ENCODE assay signal across 29 cellular contexts in genomic region chr22:49931863-49932262, GRCh38. TPM values are rescaled to one million over a fixed set of nuclear protein-coding genes. Genes with fewer than 3 reads are reported as not detected.
DNase-seq lines count a peak whose midpoint lies in the region; ATAC-seq, FAIRE-seq and TF ChIP-seq lines count a peak whose summit lies in the region.
"Had no signal": no experiment of that assay in that cellular context is flagged by ENCODE, and none has a peak within 500 bp of the region (broad histone marks: within the 10 kb centered on the region; RNA-seq: fewer than 3 reads in every experiment).

No MANE protein-coding gene starts in this region.

- TF ChIP-seq CTCF in CD14-positive monocyte (IDR thresholded peaks at IDR 0.05) (no peak), Loucy (conservative IDR thresholded peaks at IDR 0.05; ENCODE audit: low read length) (no peak), endothelial cell of umbilical vein (IDR thresholded peaks at IDR 0.05; ENCODE audit: extremely low read depth in 1 of 2, insufficient read depth in 1 of 2, low read depth in 1 of 2, low read length in 2 of 2) (no peak), A673 (conservative IDR thresholded peaks at IDR 0.05; ENCODE audit: low read depth, low read length) (no peak), type B pancreatic cell (conservative IDR thresholded peaks at IDR 0.05) (no peak), glutamatergic neuron (IDR thresholded peaks at IDR 0.05; ENCODE audit: partially characterized antibody, unreplicated experiment) (no peak)

- H3K36me3 Mint-ChIP-seq in CD14-positive monocyte: peaks cover 8 to 13% of the 10 kb centered on the region in 2 donors
- peaks cover 13 to 24% of the 10 kb centered on the region in 2 donors for H3K36me3 Mint-ChIP-seq in stimulated activated naive B cell treated with anti-CD40 and anti-IgM and Interleukin-4, amounts not matched to agents 10 μg/mL and 1 μg/mL and 100 μg/mL, for 72 hours
- H3K36me3 Mint-ChIP-seq in type B pancreatic cell: no peaks in the 10 kb centered on the region
- no peaks in the 10 kb centered on the region for H3K36me3 Mint-ChIP-seq in glutamatergic neuron (ENCODE audit: unreplicated experiment)
- H3K36me3 Mint-ChIP-seq: mesothelial cell of epicardium, natural killer cell had no signal

- no peak for FAIRE-seq in endothelial cell of umbilical vein (lab: Jason Lieb, UNC)
- FAIRE-seq: H54, RCC 7860 had no signal

- intact Hi-C loops in CD14-positive monocyte (cut with micrococcal nuclease): loop anchor here (2.0 to 10.0 kb wide), 3 partner anchors 61 to 603 kb away; partner anchors contain the start of gene TYMP (in 1 of the 2)
- intact Hi-C loops in endothelial cell of umbilical vein (cut with micrococcal nuclease): loop anchor here (1.0 kb wide), 6 partner anchors 30 to 277 kb away; no protein-coding TSS in a partner anchor
- intact Hi-C loops in A673 (cut with micrococcal nuclease; ENCODE audit: unreplicated experiment): loop anchor here (5.0 kb wide), 3 partner anchors 45 to 275 kb away; no protein-coding TSS in a partner anchor

- H3K4me3 Mint-ChIP-seq in CD14-positive monocyte: no peak overlapping the region
- H3K4me3 Mint-ChIP-seq in stimulated activated naive B cell treated with anti-CD40 and anti-IgM and Interleukin-4, amounts not matched to agents 10 μg/mL and 1 μg/mL and 100 μg/mL, for 72 hours: peak overlapping the region; percentile 53 to 64
- no peak overlapping the region for H3K4me3 Mint-ChIP-seq in type B pancreatic cell
- H3K4me3 Mint-ChIP-seq in glutamatergic neuron (ENCODE audit: unreplicated experiment): no peak overlapping the region
- H3K4me3 Mint-ChIP-seq: mesothelial cell of epicardium, natural killer cell had no signal

- H3K4me3 ChIP-seq in Loucy (ENCODE audit: low read length, poor library complexity, severe bottlenecking) (no peak overlapping the region), endothelial cell of umbilical vein (replicated peaks in 1 of 3; ENCODE audit: insufficient read depth in 1 of 3, low read depth in 1 of 3, low read length in 3 of 3) (no peak overlapping the region), A673 (ENCODE audit: low read depth, low read length, poor library complexity, severe bottlenecking) (no peak overlapping the region)
- H3K4me3 ChIP-seq: ascending aorta, smooth muscle cell, tibial artery had no signal

- CTCF ChIA-PET in endothelial cell of umbilical vein (lab: Charles Lee) (interaction anchor here (1.1 to 2.7 kb wide), 3 partner anchors 62 to 99 kb away, joined by 3 to 174 read pairs (median 19); no protein-coding TSS in a partner anchor), A673 (lab: Charles Lee) (interaction anchor here (0.7 to 0.9 kb wide), 2 partner anchors 31 to 99 kb away, joined by 3 read pairs; no protein-coding TSS in a partner anchor)

- H3K4me1 Mint-ChIP-seq in CD14-positive monocyte: peaks cover 36% of the 10 kb centered on the region
- peaks cover 52 to 69% of the 10 kb centered on the region in 2 donors for H3K4me1 Mint-ChIP-seq in stimulated activated naive B cell treated with anti-CD40 and anti-IgM and Interleukin-4, amounts not matched to agents 10 μg/mL and 1 μg/mL and 100 μg/mL, for 72 hours
- H3K4me1 Mint-ChIP-seq in type B pancreatic cell (ENCODE audit: unreplicated experiment): peaks cover 10% of the 10 kb centered on the region
- peaks cover 12% of the 10 kb centered on the region for H3K4me1 Mint-ChIP-seq in glutamatergic neuron (ENCODE audit: low read depth, unreplicated experiment)

- H3K79me2 ChIP-seq in Loucy (ENCODE audit: insufficient read depth, low read length) (no peaks in the 10 kb centered on the region), endothelial cell of umbilical vein (ENCODE audit: control insufficient read depth, insufficient read depth, low read length) (no peaks in the 10 kb centered on the region)

- no peak for ATAC-seq in stimulated activated naive B cell treated with anti-CD40 and anti-IgM and Interleukin-4, amounts not matched to agents 10 μg/mL and 1 μg/mL and 100 μg/mL, for 72 hours (replicated peaks)
- ATAC-seq: activated naive CD4-positive, alpha-beta T cell treated with anti-CD3 and anti-CD28 coated beads, Interleukin-2, amount 50 U/mL, for 72 hours; left colon; natural killer cell; T-helper 17 cell had no signal

- H3K9me2 ChIP-seq in Loucy (replicated peaks; ENCODE audit: low read depth, low read length): no peaks in the 10 kb centered on the region

- H3K36me3 ChIP-seq in Loucy (ENCODE audit: insufficient read depth, low read length) (no peaks in the 10 kb centered on the region), endothelial cell of umbilical vein (ENCODE audit: control insufficient read depth in 2 of 2, extremely low read depth in 1 of 2, insufficient read depth in 2 of 2, low read length in 2 of 2) (no peaks in the 10 kb centered on the region), A673 (ENCODE audit: insufficient read depth, low read length, poor library complexity, severe bottlenecking) (no peaks in the 10 kb centered on the region)
- H3K36me3 ChIP-seq: tibial artery had no signal

- H3F3A ChIP-seq in Loucy (ENCODE audit: low read depth): peaks cover 10% of the 10 kb centered on the region; the same call in 1 of the 2 replicates

- no peak for DNase-seq in CD14-positive monocyte (ENCODE audit: low spot score)
- no peak for DNase-seq in endothelial cell of umbilical vein (ENCODE audit: low read depth, low spot score)
- no peak for DNase-seq in stimulated activated naive B cell treated with anti-CD40 and anti-IgM and Interleukin-4, amounts not matched to agents 10 μg/mL and 1 μg/mL and 100 μg/mL, for 72 hours
- DNase-seq in A673 (ENCODE audit: low spot score): no peak
- DNase-seq in type B pancreatic cell (ENCODE audit: extremely low spot score, unreplicated experiment): no peak
- no peak for DNase-seq in glutamatergic neuron
- no peak for DNase-seq in DMS153 treated with DMSO at 0.1 percent for 48 hours (lab: John Stamatoyannopoulos, UW; ENCODE audit: unreplicated experiment)
- DNase-seq: activated CD4-positive, alpha-beta T cell treated with anti-CD3 and anti-CD28 coated beads for 4 hours; caudate nucleus; COR-L47; DMS79; head of caudate nucleus; natural killer cell; NCI-H1048; NCI-H1694 treated with DMSO at 0.1 percent for 48 hours; NCI-H2171 treated with DMSO at 0.1 percent for 48 hours; NCI-H524 treated with DMSO at 0.1 percent for 48 hours; stimulated activated CD4-positive, alpha-beta T cell treated with anti-CD3 and anti-CD28 coated beads, Interleukin-4, amount 100 ng/mL, for 1 hour; stimulated activated naive CD4-positive, alpha-beta T cell treated with Interleukin-2 at 50 U/mL for 16 hours; T-helper 17 cell; tibial artery had no signal

- H4K20me1 ChIP-seq in Loucy (ENCODE audit: insufficient read depth, low read length, poor library complexity, severe bottlenecking) (no peaks in the 10 kb centered on the region), endothelial cell of umbilical vein (replicated peaks; ENCODE audit: control insufficient read depth, extremely low read depth, insufficient read depth, low read length) (no peaks in the 10 kb centered on the region)

- BruUV-seq in endothelial cell of umbilical vein (replicated peaks; lab: Mats Ljungman, UMichigan) (no TSS peak), A673 (replicated peaks; lab: Mats Ljungman, UMichigan) (no TSS peak)

- H3K9me3 ChIP-seq in Loucy (ENCODE audit: insufficient read depth, low read depth, low read length): no peaks in the 10 kb centered on the region
- H3K9me3 ChIP-seq in endothelial cell of umbilical vein (replicated peaks; ENCODE audit: control insufficient read depth, insufficient read depth, low read length): no peaks in the 10 kb centered on the region
- no peaks in the 10 kb centered on the region for H3K9me3 ChIP-seq in A673 (ENCODE audit: low read depth, low read length, poor library complexity, severe bottlenecking)
- H3K9me3 ChIP-seq: ascending aorta, tibial artery had no signal

- H3K9ac ChIP-seq in Loucy (ENCODE audit: low read depth, low read length, poor library complexity, severe bottlenecking): peak overlapping the region; percentile 43
- no peak overlapping the region for H3K9ac ChIP-seq in endothelial cell of umbilical vein (replicated peaks; ENCODE audit: extremely low read depth, insufficient read depth, low read length)

- no peak for TF ChIP-seq POLR2A in endothelial cell of umbilical vein (IDR thresholded peaks at IDR 0.05; ENCODE audit: low read depth, low read length)

- H3K27ac ChIP-seq in endothelial cell of umbilical vein (ENCODE audit: insufficient read depth, low read depth, low read length) (peak overlapping the region; percentile 74), A673 (ENCODE audit: low read depth, low read length, poor library complexity, severe bottlenecking) (no peak overlapping the region)
- H3K27ac ChIP-seq: tibial artery had no signal

- H3K9me1 ChIP-seq in endothelial cell of umbilical vein (replicated peaks; ENCODE audit: control insufficient read depth, extremely low read depth, insufficient read depth, low read length): no peaks in the 10 kb centered on the region

- H3K4me1 ChIP-seq in Loucy (ENCODE audit: insufficient read depth, low read length, poor library complexity, severe bottlenecking): peaks cover 41% of the 10 kb centered on the region
- peaks cover 46% of the 10 kb centered on the region for H3K4me1 ChIP-seq in endothelial cell of umbilical vein (ENCODE audit: control insufficient read depth, extremely low read depth, insufficient read depth, low read length)
- H3K4me1 ChIP-seq in A673 (ENCODE audit: insufficient read depth, low read length, poor library complexity, severe bottlenecking): peaks cover 20% of the 10 kb centered on the region

- peak overlapping the region; percentile 64 for H3K4me2 ChIP-seq in Loucy (ENCODE audit: low read depth, low read length, poor library complexity, severe bottlenecking)
- no peak overlapping the region for H3K4me2 ChIP-seq in endothelial cell of umbilical vein (ENCODE audit: insufficient read depth, low read length)
- H3K4me2 ChIP-seq: smooth muscle cell had no signal

- H2AFZ ChIP-seq in Loucy (ENCODE audit: low read length): no peak overlapping the region
- no peak overlapping the region for H2AFZ ChIP-seq in endothelial cell of umbilical vein (ENCODE audit: low read depth, low read length)

- no peaks in the 10 kb centered on the region for H3K27me3 ChIP-seq in Loucy (ENCODE audit: insufficient read depth, low read length, poor library complexity, severe bottlenecking)
- H3K27me3 ChIP-seq in endothelial cell of umbilical vein (ENCODE audit: control insufficient read depth in 2 of 2, insufficient read depth in 2 of 2, low read length in 2 of 2): no peaks in the 10 kb centered on the region
- no peaks in the 10 kb centered on the region for H3K27me3 ChIP-seq in A673 (replicated peaks; ENCODE audit: insufficient read depth, low read depth, low read length, poor library complexity)
- H3K27me3 ChIP-seq: ascending aorta had no signal

- peak overlapping the region in 5 of 7 donors; percentile 41 to 91 (median 86) for H3K27ac Mint-ChIP-seq in CD14-positive monocyte
- peak overlapping the region; percentile 78 for H3K27ac Mint-ChIP-seq in stimulated activated naive B cell treated with anti-CD40 and anti-IgM and Interleukin-4, amounts not matched to agents 10 μg/mL and 1 μg/mL and 100 μg/mL, for 72 hours
- no peak overlapping the region for H3K27ac Mint-ChIP-seq in type B pancreatic cell
- H3K27ac Mint-ChIP-seq in glutamatergic neuron (ENCODE audit: unreplicated experiment): no peak overlapping the region

- dilution Hi-C loops in endothelial cell of umbilical vein (cut with MboI; ENCODE audit: extremely low pct_ligation_motif_present, low sequenced_read_pairs): no loop called here

- H3K9me3 Mint-ChIP-seq in CD14-positive monocyte: no peaks in the 10 kb centered on the region
- no peaks in the 10 kb centered on the region for H3K9me3 Mint-ChIP-seq in stimulated activated naive B cell treated with anti-CD40 and anti-IgM and Interleukin-4, amounts not matched to agents 10 μg/mL and 1 μg/mL and 100 μg/mL, for 72 hours
- H3K9me3 Mint-ChIP-seq in type B pancreatic cell: no peaks in the 10 kb centered on the region
- H3K9me3 Mint-ChIP-seq in glutamatergic neuron (ENCODE audit: unreplicated experiment): peaks cover 3% of the 10 kb centered on the region
- H3K9me3 Mint-ChIP-seq: activated naive CD4-positive, alpha-beta T cell treated with anti-CD3 and anti-CD28 coated beads, Interleukin-2, amount 50 U/mL, for 72 hours; mesothelial cell of epicardium; natural killer cell had no signal

- POLR2A ChIA-PET in endothelial cell of umbilical vein (lab: Charles Lee): interaction anchor here (0.8 kb wide), 1 partner anchor 22 kb away, joined by 5 read pairs; no protein-coding TSS in a partner anchor
- POLR2A ChIA-PET in A673 (lab: Charles Lee; ENCODE audit: low non-redundant PET): no interaction called here

- peaks cover 0 to 10% (median 1%) of the 10 kb centered on the region in 3 donors for H3K27me3 Mint-ChIP-seq in CD14-positive monocyte (ENCODE audit: low read depth in 3 of 3)
- H3K27me3 Mint-ChIP-seq in stimulated activated naive B cell treated with anti-CD40 and anti-IgM and Interleukin-4, amounts not matched to agents 10 μg/mL and 1 μg/mL and 100 μg/mL, for 72 hours: no peaks in the 10 kb centered on the region
- peaks cover 5% of the 10 kb centered on the region for H3K27me3 Mint-ChIP-seq in type B pancreatic cell
- no peaks in the 10 kb centered on the region for H3K27me3 Mint-ChIP-seq in glutamatergic neuron (ENCODE audit: unreplicated experiment)
- H3K27me3 Mint-ChIP-seq: T-helper 17 cell had no signal

RNA-seq across cellular contexts. Expression of gene CRELD2, which starts 13.4 kb away (rescaled TPM):
- polyA plus RNA-seq in CD14-positive monocyte (10 to 100 TPM; 20.3 to 27.6 TPM), endothelial cell of umbilical vein (75.7 and 86.3 TPM in 2 replicates)
- total RNA-seq in endothelial cell of umbilical vein (69.5 and 71.0 TPM in 2 replicates), A673 (2021) (54.1 and 54.7 TPM in 2 replicates), type B pancreatic cell (ENCODE audit: low replicate concordance) (45.2 and 55.8 TPM in 2 replicates), glutamatergic neuron (ENCODE audit: unreplicated experiment) (24.9 TPM)
- 77.1 and 90.2 TPM in 2 replicates for polyA plus RNA-seq in endothelial cell of umbilical vein (2011; cell fraction: cytosol; rRNA removed)
- polyA plus RNA-seq in endothelial cell of umbilical vein (2011; cell fraction: nucleus; rRNA removed): 87.3 and 95.6 TPM in 2 replicates
- polyA plus RNA-seq in endothelial cell of umbilical vein (2012): 38.5 and 50.8 TPM in 2 replicates
- 19.8 and 23.7 TPM in 2 replicates for polyA minus RNA-seq in endothelial cell of umbilical vein
- polyA minus RNA-seq in endothelial cell of umbilical vein (2011; cell fraction: cytosol; rRNA and poly(A)+ RNA removed): 11.5 TPM
- polyA minus RNA-seq in endothelial cell of umbilical vein (2011; cell fraction: nucleus; rRNA and poly(A)+ RNA removed): 8.4 and 13.7 TPM in 2 replicates

RNA-seq across cellular contexts. Expression of gene ALG12, which starts 13.6 kb away (rescaled TPM):
- polyA plus RNA-seq in CD14-positive monocyte (1 to 10 TPM; 7.2 to 9.5 TPM), endothelial cell of umbilical vein (16.7 and 18.0 TPM in 2 replicates)
- total RNA-seq in endothelial cell of umbilical vein (14.6 and 20.9 TPM in 2 replicates), A673 (2021) (18.6 and 19.8 TPM in 2 replicates), type B pancreatic cell (ENCODE audit: low replicate concordance) (30.0 and 37.6 TPM in 2 replicates), glutamatergic neuron (ENCODE audit: unreplicated experiment) (14.7 TPM)
- 10.5 and 14.0 TPM in 2 replicates for polyA plus RNA-seq in endothelial cell of umbilical vein (2011; cell fraction: cytosol; rRNA removed)
- polyA plus RNA-seq in endothelial cell of umbilical vein (2011; cell fraction: nucleus; rRNA removed): 13.3 and 16.6 TPM in 2 replicates
- 11.1 and 15.5 TPM in 2 replicates for polyA plus RNA-seq in endothelial cell of umbilical vein (2012)
- 9.5 and 10.6 TPM in 2 replicates for polyA minus RNA-seq in endothelial cell of umbilical vein
- 2.9 TPM for polyA minus RNA-seq in endothelial cell of umbilical vein (2011; cell fraction: cytosol; rRNA and poly(A)+ RNA removed)
- 3.8 and 3.9 TPM in 2 replicates for polyA minus RNA-seq in endothelial cell of umbilical vein (2011; cell fraction: nucleus; rRNA and poly(A)+ RNA removed)

RNA-seq across cellular contexts. Expression of gene PIM3, which starts 28.7 kb away (rescaled TPM):
- polyA plus RNA-seq in CD14-positive monocyte (10 to 100 TPM; 38.8 to 40.4 TPM), endothelial cell of umbilical vein (131 and 172 TPM in 2 replicates)
- total RNA-seq in endothelial cell of umbilical vein (185 and 219 TPM in 2 replicates), A673 (2021) (70.9 and 71.3 TPM in 2 replicates), type B pancreatic cell (ENCODE audit: low replicate concordance) (36.7 and 58.6 TPM in 2 replicates), glutamatergic neuron (ENCODE audit: unreplicated experiment) (32.3 TPM)
- polyA plus RNA-seq in endothelial cell of umbilical vein (2011; cell fraction: cytosol; rRNA removed): 57.5 and 89.5 TPM in 2 replicates
- 94.6 and 107 TPM in 2 replicates for polyA plus RNA-seq in endothelial cell of umbilical vein (2011; cell fraction: nucleus; rRNA removed)
- 42.1 and 86.7 TPM in 2 replicates for polyA plus RNA-seq in endothelial cell of umbilical vein (2012)
- 33.9 and 43.9 TPM in 2 replicates for polyA minus RNA-seq in endothelial cell of umbilical vein
- polyA minus RNA-seq in endothelial cell of umbilical vein (2011; cell fraction: cytosol; rRNA and poly(A)+ RNA removed): 25.2 TPM
- 23.0 and 58.6 TPM in 2 replicates for polyA minus RNA-seq in endothelial cell of umbilical vein (2011; cell fraction: nucleus; rRNA and poly(A)+ RNA removed)

Comparison
In these comparisons a context has a peak if more than half of its experiments do, and no peak if none do; other contexts are left out.
1. H3K27ac Mint-ChIP-seq: peak in CD14-positive monocyte (5 of 7) and stimulated activated naive B cell treated with anti-CD40 and anti-IgM and Interleukin-4, amounts not matched to agents 10 μg/mL and 1 μg/mL and 100 μg/mL, for 72 hours (single experiment); none in type B pancreatic cell (single experiment) and glutamatergic neuron (single experiment).
2. H3K4me3 Mint-ChIP-seq: peak in stimulated activated naive B cell treated with anti-CD40 and anti-IgM and Interleukin-4, amounts not matched to agents 10 μg/mL and 1 μg/mL and 100 μg/mL, for 72 hours (2 of 2); none in CD14-positive monocyte (0 of 2), type B pancreatic cell (single experiment) and glutamatergic neuron (single experiment).